In the genomic region with DNA sequence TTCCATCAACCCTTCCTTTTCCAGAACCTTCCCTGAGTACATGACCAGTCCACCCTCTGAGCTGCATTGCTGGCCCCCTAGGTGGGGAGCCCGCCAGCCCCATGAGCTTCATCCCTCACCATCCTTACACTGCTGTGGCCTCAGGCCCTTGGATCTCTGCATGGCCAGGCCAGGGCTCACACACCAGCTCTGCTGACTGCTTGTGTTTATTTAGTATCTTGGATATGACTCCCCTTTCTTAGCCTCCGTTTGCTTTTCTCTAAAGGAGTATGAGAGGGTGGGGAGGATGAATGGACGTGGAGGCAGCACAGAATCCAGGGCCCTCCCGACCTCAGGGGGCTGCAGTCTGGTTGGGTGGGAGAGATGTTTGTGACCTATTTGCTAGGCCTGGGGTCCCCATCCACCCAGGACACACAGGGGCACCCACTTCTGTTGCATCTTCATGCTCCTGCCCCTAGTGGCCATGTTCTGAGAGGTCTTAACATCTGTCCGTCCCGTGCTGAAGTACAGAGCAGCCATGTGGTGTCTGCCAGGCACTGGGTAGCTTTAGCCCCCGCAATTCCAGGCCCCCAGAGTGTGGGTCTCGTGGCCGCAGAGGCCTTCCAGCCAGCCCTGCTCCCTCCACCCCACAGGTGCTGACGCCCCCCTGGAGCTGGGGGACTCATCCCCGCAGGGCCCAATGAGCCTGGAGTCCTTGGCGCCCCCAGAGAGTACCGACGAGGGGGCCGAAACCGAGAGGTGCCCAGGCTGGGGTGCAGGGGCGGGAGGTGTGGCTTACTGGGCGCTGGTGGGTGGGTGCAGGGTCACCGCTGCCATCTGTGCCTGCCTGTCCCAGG, we compare ENCODE assay signal across 8 cellular contexts. TPM values are rescaled to one million over a fixed set of nuclear protein-coding genes. Genes with fewer than 3 reads are reported as not detected.
DNase-seq lines count a peak whose midpoint lies in the region; TF ChIP-seq lines count a peak whose summit lies in the region.
"Had no signal": no experiment of that assay in that cellular context is flagged by ENCODE, and none has a peak within 500 bp of the region (broad histone marks: within the 10 kb centered on the region; RNA-seq: fewer than 3 reads in every experiment).

No MANE protein-coding gene starts in this region.

- CTCF ChIA-PET in OCI-LY7 (lab: Charles Lee; ENCODE audit: unreplicated experiment) = no interaction called here

- H3K9me3 Mint-ChIP-seq in glutamatergic neuron (ENCODE audit: unreplicated experiment) = peaks cover 9% of the 10 kb centered on the region

- H3K4me1 Mint-ChIP-seq in glutamatergic neuron (ENCODE audit: low read depth, unreplicated experiment) = peaks cover 9% of the 10 kb centered on the region

- H4K20me1 ChIP-seq in OCI-LY7 (ENCODE audit: insufficient read depth, low read length) = no peaks in the 10 kb centered on the region

- peaks cover 6% of the 10 kb centered on the region for H3K27me3 Mint-ChIP-seq in glutamatergic neuron (ENCODE audit: unreplicated experiment)

- DNase-seq in GM06990 (ENCODE audit: extremely low read depth, insufficient read length) (no peak), OCI-LY7 (ENCODE audit: low spot score) (peak; percentile 67), glutamatergic neuron (peak; percentile 37), AG08395 (ENCODE audit: low spot score) (no peak), NCI-H2196 treated with DMSO at 0.1 percent for 48 hours (lab: John Stamatoyannopoulos, UW; ENCODE audit: unreplicated experiment) (no peak), NCI-H748 (lab: John Stamatoyannopoulos, UW; ENCODE audit: unreplicated experiment) (no peak)

- no peaks in the 10 kb centered on the region for H3K9me3 ChIP-seq in OCI-LY7 (ENCODE audit: low read length)

- H3K27me3 ChIP-seq in GM06990 (replicated peaks; ENCODE audit: control insufficient read depth, insufficient read depth, low read length) = no peaks in the 10 kb centered on the region

- H3K27ac ChIP-seq in OCI-LY7 (ENCODE audit: low read depth, low read length, poor library complexity, severe bottlenecking) = peak overlapping the region; percentile 36

- TF ChIP-seq CTCF in GM06990 (IDR thresholded peaks at IDR 0.05; ENCODE audit: insufficient read depth, low read length, poor library complexity, severe bottlenecking) (peak; percentile 47), OCI-LY7 (conservative IDR thresholded peaks at IDR 0.05; ENCODE audit: low read length) (peak; percentile 79), glutamatergic neuron (IDR thresholded peaks at IDR 0.05; ENCODE audit: partially characterized antibody, unreplicated experiment) (peak; percentile 65)

- H3K79me2 ChIP-seq in OCI-LY7 (ENCODE audit: insufficient read depth, low read depth, low read length) = no peaks in the 10 kb centered on the region

- H3K36me3 Mint-ChIP-seq in glutamatergic neuron (ENCODE audit: unreplicated experiment) = peaks cover 4% of the 10 kb centered on the region

- no peaks in the 10 kb centered on the region for H3K9me2 ChIP-seq in OCI-LY7 (ENCODE audit: insufficient read depth, low read length)

- H3K4me1 ChIP-seq in OCI-LY7 (ENCODE audit: insufficient read depth, low read length, poor library complexity, severe bottlenecking) = peaks cover 22% of the 10 kb centered on the region

- H3K4me3 ChIP-seq in GM06990 (replicated peaks; ENCODE audit: low read depth, low read length) (no peak overlapping the region), OCI-LY7 (ENCODE audit: low read depth, low read length, poor library complexity, severe bottlenecking) (no peak overlapping the region)

- H3K27ac Mint-ChIP-seq in glutamatergic neuron (ENCODE audit: unreplicated experiment) = peak overlapping the region; percentile 72

- intact Hi-C loops in OCI-LY7 (cut with micrococcal nuclease; ENCODE audit: unreplicated experiment) = no loop called here

- no peak overlapping the region for H3K4me3 Mint-ChIP-seq in glutamatergic neuron (ENCODE audit: unreplicated experiment)

- no peak overlapping the region for H2AFZ ChIP-seq in OCI-LY7 (ENCODE audit: low read length)

- H3K4me2 ChIP-seq in OCI-LY7 (ENCODE audit: low read length) = peak overlapping the region; percentile 15; the same call in 1 of the 2 replicates

- BruUV-seq in OCI-LY7 (replicated peaks; lab: Mats Ljungman, UMichigan) = no TSS peak

- POLR2A ChIA-PET in OCI-LY7 (lab: Charles Lee) = no interaction called here

- peaks cover 39% of the 10 kb centered on the region for H3K36me3 ChIP-seq in GM06990 (ENCODE audit: control insufficient read depth, insufficient read depth, low read length)
- peaks cover 85% of the 10 kb centered on the region for H3K36me3 ChIP-seq in OCI-LY7 (ENCODE audit: insufficient read depth, low read length)

RNA-seq across cellular contexts. Expression of gene ARHGEF1, which starts 13.0 kb away (rescaled TPM):
- 74.9 and 96.9 TPM in 2 replicates for total RNA-seq in OCI-LY7 (2014; rRNA removed; shearing (Covaris generic))
- total RNA-seq in OCI-LY7 (2022) (297 and 318 TPM in 2 replicates), glutamatergic neuron (ENCODE audit: unreplicated experiment) (78.7 TPM)

RNA-seq across cellular contexts. Expression of gene CD79A, which starts 18.9 kb away (rescaled TPM):
- total RNA-seq in OCI-LY7 (2014; rRNA removed; shearing (Covaris generic)) = 848 and 1,195 TPM in 2 replicates
- total RNA-seq in OCI-LY7 (2022) (896 and 1,094 TPM in 2 replicates), glutamatergic neuron (ENCODE audit: unreplicated experiment) (not detected)

RNA-seq across cellular contexts. Expression of gene ERFL, which starts 32.3 kb away (rescaled TPM):
- 1.6 and 1.9 TPM in 2 replicates for total RNA-seq in OCI-LY7 (2014; rRNA removed; shearing (Covaris generic))
- total RNA-seq in OCI-LY7 (2022) (5.9 and 6.8 TPM in 2 replicates), glutamatergic neuron (ENCODE audit: unreplicated experiment) (1.6 TPM)
- total RNA-seq: dermis microvascular lymphatic vessel endothelial cell had no signal

RNA-seq across cellular contexts. Expression of gene RPS19, which starts 35.9 kb away (rescaled TPM):
- 4,018 and 4,414 TPM in 2 replicates for total RNA-seq in OCI-LY7 (2014; rRNA removed; shearing (Covaris generic))
- 3,803 and 3,902 TPM in 2 replicates for total RNA-seq in OCI-LY7 (2022)
- 1,637 TPM for total RNA-seq in glutamatergic neuron (ENCODE audit: unreplicated experiment)

RNA-seq across cellular contexts. Expression of gene DMRTC2, which starts 51.1 kb away (rescaled TPM):
- total RNA-seq in OCI-LY7 (2014; rRNA removed; shearing (Covaris generic)) = not detected in 2 replicates
- not detected in 2 replicates for total RNA-seq in OCI-LY7 (2022)
- total RNA-seq in glutamatergic neuron (ENCODE audit: unreplicated experiment) = not detected
- total RNA-seq: dermis microvascular lymphatic vessel endothelial cell, mesenteric fat pad had no signal

Comparison
In these comparisons a context has a peak if more than half of its experiments do, and no peak if none do; other contexts are left out.
1. DNase-seq: peak in OCI-LY7 (single experiment) and glutamatergic neuron (single experiment); none in GM06990 (single experiment), AG08395 (single experiment), NCI-H2196 treated with DMSO at 0.1 percent for 48 hours (single experiment) and NCI-H748 (single experiment).
2. RNA of gene CD79A, which starts 18.9 kb away (total RNA-seq): 848 to 1,195 TPM in OCI-LY7; not detected in glutamatergic neuron (single experiment); every median in the first group is over 100 times any median in the second.
3. Peak in every context shown above with its lines, with median percentiles within 50 percentile points of each other: CTCF ChIP-seq.